Comparison of ENCODE assay signal across 16 cellular contexts in genomic region chr2:236250286-236250685, GRCh38. TPM values are rescaled to one million over a fixed set of nuclear protein-coding genes. Genes with fewer than 3 reads are reported as not detected.
DNase-seq lines count a peak whose midpoint lies in the region; ATAC-seq and TF ChIP-seq lines count a peak whose summit lies in the region.
"Had no signal": no experiment of that assay in that cellular context is flagged by ENCODE, and none has a peak within 500 bp of the region (broad histone marks: within the 10 kb centered on the region; RNA-seq: fewer than 3 reads in every experiment).

No MANE protein-coding gene starts in this region.

- no peaks in the 10 kb centered on the region for H3K27me3 Mint-ChIP-seq in osteocyte (ENCODE audit: unreplicated experiment)
- H3K27me3 Mint-ChIP-seq in activated T-cell treated with anti-CD3 and anti-CD28 coated beads, Interleukin-2, amount 50 U/mL, for 24 hours = peaks cover 32% of the 10 kb centered on the region
- H3K27me3 Mint-ChIP-seq: CD4-positive, CD25-positive, alpha-beta regulatory T cell had no signal

- TF ChIP-seq CTCF in heart left ventricle (IDR thresholded peaks at IDR 0.05) (no peak), PC-9 (conservative IDR thresholded peaks at IDR 0.05) (no peak), osteocyte (IDR thresholded peaks at IDR 0.05) (no peak)

- H3K4me1 ChIP-seq in heart left ventricle (peaks cover 4 to 52% (median 19%) of the 10 kb centered on the region in 12 donors), PC-9 (replicated peaks; ENCODE audit: insufficient read depth) (no peaks in the 10 kb centered on the region; the same call in 1 of the 2 replicates)

- H3K4me1 Mint-ChIP-seq in osteocyte (ENCODE audit: unreplicated experiment) = no peaks in the 10 kb centered on the region
- no peaks in the 10 kb centered on the region for H3K4me1 Mint-ChIP-seq in activated T-cell treated with anti-CD3 and anti-CD28 coated beads, Interleukin-2, amount 50 U/mL, for 24 hours (ENCODE audit: low read depth)
- H3K4me1 Mint-ChIP-seq: CD4-positive, CD25-positive, alpha-beta regulatory T cell had no signal

- no peaks in the 10 kb centered on the region for H4K20me1 ChIP-seq in PC-9 (ENCODE audit: insufficient read depth)
- H4K20me1 ChIP-seq: BLaER1 treated with 17β-estradiol and CSF1 and Interleukin-3, amounts not matched to agents 10 nM and 100 nM had no signal

- intact Hi-C loops in heart left ventricle (cut with DNase I) (no loop called here), cardiac septum (cut with DNase I) (no loop called here), PC-9 (cut with micrococcal nuclease; ENCODE audit: unreplicated experiment) (no loop called here)

- H3K4me3 Mint-ChIP-seq in osteocyte (ENCODE audit: unreplicated experiment) = no peak overlapping the region
- H3K4me3 Mint-ChIP-seq in activated T-cell treated with anti-CD3 and anti-CD28 coated beads, Interleukin-2, amount 50 U/mL, for 24 hours = no peak overlapping the region
- H3K4me3 Mint-ChIP-seq: CD4-positive, CD25-positive, alpha-beta regulatory T cell had no signal

- TF ChIP-seq POLR2A in heart left ventricle (IDR thresholded peaks at IDR 0.05) = no peak

- H3K4me3 ChIP-seq in heart left ventricle (no peak overlapping the region), PC-9 (no peak overlapping the region)
- H3K4me3 ChIP-seq: BLaER1 treated with 17β-estradiol and CSF1 and Interleukin-3, amounts not matched to agents 10 nM and 100 nM; GM12878; GM23248 had no signal

- no peak overlapping the region for H2AFZ ChIP-seq in PC-9
- H2AFZ ChIP-seq: GM23248 had no signal

- no peaks in the 10 kb centered on the region for H3F3A ChIP-seq in PC-9 (ENCODE audit: insufficient read depth, low read depth)

- POLR2A ChIA-PET in PC-9 (lab: Charles Lee; ENCODE audit: unreplicated experiment) = no interaction called here

- no peaks in the 10 kb centered on the region for H3K79me2 ChIP-seq in PC-9 (ENCODE audit: low read depth)

- BruUV-seq in PC-9 (replicated peaks; lab: Mats Ljungman, UMichigan) = no TSS peak

- DNase-seq in heart left ventricle = no peak
- DNase-seq in cardiac septum (ENCODE audit: low spot score) = no peak
- DNase-seq in A172 (ENCODE audit: low spot score) = peak; percentile 50
- DNase-seq in PC-9 = peak; percentile 40 to 76
- DNase-seq in osteocyte (ENCODE audit: extremely low spot score, unreplicated experiment) = peak; percentile 15
- no peak for DNase-seq in activated gamma-delta T cell (lab: John Stamatoyannopoulos, UW)
- no peak for DNase-seq in activated T-cell treated with anti-CD3 and anti-CD28 coated beads, Interleukin-2, amount 50 U/mL, for 24 hours
- DNase-seq: CD4-positive, CD25-positive, alpha-beta regulatory T cell; DMS53; GM23248 had no signal

- CTCF ChIA-PET in PC-9 (lab: Charles Lee) = no interaction called here

- H3K9me3 Mint-ChIP-seq in osteocyte (ENCODE audit: unreplicated experiment) = no peaks in the 10 kb centered on the region
- H3K9me3 Mint-ChIP-seq in activated T-cell treated with anti-CD3 and anti-CD28 coated beads, Interleukin-2, amount 50 U/mL, for 24 hours = no peaks in the 10 kb centered on the region

- peak overlapping the region in 10 of 12 donors; percentile 26 to 87 (median 76) for H3K27ac ChIP-seq in heart left ventricle
- no peak overlapping the region for H3K27ac ChIP-seq in PC-9
- H3K27ac ChIP-seq: 22Rv1; BLaER1 treated with 17β-estradiol and CSF1 and Interleukin-3, amounts not matched to agents 10 nM and 100 nM; GM23248; HL-60 had no signal

- no peaks in the 10 kb centered on the region for H3K9me3 ChIP-seq in heart left ventricle
- H3K9me3 ChIP-seq in PC-9 (ENCODE audit: insufficient read depth, low read depth) = no peaks in the 10 kb centered on the region

- WGBS in heart left ventricle, 4 donors = 36 to 59% (median 47%) methylated on average over 3 of the region's 3 CpGs

- no peaks in the 10 kb centered on the region for H3K27me3 ChIP-seq in heart left ventricle
- H3K27me3 ChIP-seq in PC-9 (ENCODE audit: insufficient read depth, low read depth) = no peaks in the 10 kb centered on the region
- H3K27me3 ChIP-seq: BLaER1 treated with 17β-estradiol and CSF1 and Interleukin-3, amounts not matched to agents 10 nM and 100 nM had no signal

- peaks cover 12% of the 10 kb centered on the region for H3K36me3 Mint-ChIP-seq in osteocyte (ENCODE audit: unreplicated experiment)
- no peaks in the 10 kb centered on the region for H3K36me3 Mint-ChIP-seq in activated T-cell treated with anti-CD3 and anti-CD28 coated beads, Interleukin-2, amount 50 U/mL, for 24 hours (ENCODE audit: low read depth)
- H3K36me3 Mint-ChIP-seq: CD4-positive, CD25-positive, alpha-beta regulatory T cell had no signal

- no peak for ATAC-seq in heart left ventricle
- ATAC-seq in HG02642 (IDR thresholded peaks at IDR 0.05; ENCODE audit: poor library complexity, unreplicated experiment) = no peak
- ATAC-seq: GM12878, HCT116 had no signal

- no peaks in the 10 kb centered on the region for H3K9me2 ChIP-seq in PC-9 (ENCODE audit: insufficient read depth)

- H3K27ac Mint-ChIP-seq in osteocyte (ENCODE audit: unreplicated experiment) = no peak overlapping the region
- no peak overlapping the region for H3K27ac Mint-ChIP-seq in activated T-cell treated with anti-CD3 and anti-CD28 coated beads, Interleukin-2, amount 50 U/mL, for 24 hours
- H3K27ac Mint-ChIP-seq: CD4-positive, CD25-positive, alpha-beta regulatory T cell had no signal

- H3K4me2 ChIP-seq in PC-9 = no peak overlapping the region
- H3K4me2 ChIP-seq: BLaER1 treated with 17β-estradiol and CSF1 and Interleukin-3, amounts not matched to agents 10 nM and 100 nM had no signal

- H3K36me3 ChIP-seq in heart left ventricle = peaks cover 0 to 2% (median 0%) of the 10 kb centered on the region in 9 donors
- no peaks in the 10 kb centered on the region for H3K36me3 ChIP-seq in PC-9 (ENCODE audit: low read depth)
- H3K36me3 ChIP-seq: BLaER1 treated with 17β-estradiol and CSF1 and Interleukin-3, amounts not matched to agents 10 nM and 100 nM had no signal

RNA-seq across cellular contexts. Expression of gene ASB18, which starts 13.9 kb away (rescaled TPM):
- total RNA-seq in heart left ventricle (10 to 100 TPM in 7 of 9 donors, 1 to 10 TPM in 2; 4.3 to 49.8 (median 18.6) TPM), cardiac septum (44.4 TPM), PC-9 (2021) (0.46 TPM in 1 of 2 replicates, not detected in the other), osteocyte (not detected in 2 replicates)
- polyA plus RNA-seq in heart left ventricle = 1 to 10 TPM; 6.2 to 6.7 TPM
- not detected in 2 replicates for total RNA-seq in A172 (2014; rRNA removed; shearing (Covaris generic))
- total RNA-seq: CD4-positive, CD25-positive, alpha-beta regulatory T cell; GM12878; GM23248 had no signal
- polyA plus RNA-seq: CD4-positive, CD25-positive, alpha-beta regulatory T cell; GM12878; GM23248 had no signal

Comparison
In these comparisons a context has a peak if more than half of its experiments do, and no peak if none do; other contexts are left out.
1. DNase-seq: peak in A172 (single experiment), PC-9 (2 of 2) and osteocyte (single experiment); none in heart left ventricle (0 of 5), cardiac septum (single experiment), activated gamma-delta T cell (single experiment) and activated T-cell treated with anti-CD3 and anti-CD28 coated beads, Interleukin-2, amount 50 U/mL, for 24 hours (single experiment).